18 cellular contexts compared by ENCODE assay signal in genomic region chr4:18039113-18039512, GRCh38. TPM values are rescaled to one million over a fixed set of nuclear protein-coding genes. Genes with fewer than 3 reads are reported as not detected.
A peak's percentile ranks its signal among the peaks of the same experiment; 100 is the strongest.
DNase-seq lines count a peak whose midpoint lies in the region; ATAC-seq, FAIRE-seq and TF ChIP-seq lines count a peak whose summit lies in the region.
"Had no signal": no experiment of that assay in that cellular context is flagged by ENCODE, and none has a peak within 500 bp of the region (broad histone marks: within the 10 kb centered on the region; RNA-seq: fewer than 3 reads in every experiment).

No MANE protein-coding gene starts in this region.

- no peaks in the 10 kb centered on the region for H3K9me2 ChIP-seq in GM23248 (ENCODE audit: insufficient read depth)

- H3K4me3 ChIP-seq in bronchial epithelial cell (ENCODE audit: low read depth, low read length) (no peak overlapping the region), GM23248 (no peak overlapping the region)
- H3K4me3 ChIP-seq: sigmoid colon, SJSA1 had no signal

- no peak overlapping the region for H3K4me2 ChIP-seq in GM23248 (ENCODE audit: unreplicated experiment)

- no peaks in the 10 kb centered on the region for H3F3A ChIP-seq in GM23248 (ENCODE audit: insufficient read depth)

- no peak overlapping the region for H3K9ac ChIP-seq in GM23248

- no peak for FAIRE-seq in bronchial epithelial cell (lab: Jason Lieb, UNC)
- FAIRE-seq: HTR-8/SVneo, islet of Langerhans had no signal

- in situ Hi-C loops in GM23248 (cut with MboI) = no loop called here

- peak; percentile 44 for DNase-seq in bronchial epithelial cell (ENCODE audit: low read depth)
- no peak for DNase-seq in activated CD4-positive, CD25-positive, alpha-beta regulatory T cell (lab: John Stamatoyannopoulos, UW)
- no peak for DNase-seq in Kasumi-1 (lab: John Stamatoyannopoulos, UW)
- no peak for DNase-seq in GM23248
- no peak for DNase-seq in RWPE1 (ENCODE audit: low spot score)
- DNase-seq: activated CD4-positive, alpha-beta memory T cell treated with anti-CD3 and anti-CD28 coated beads for 36 hours; amniotic stem cell; Caco-2; NCI-H1048; NCI-H2227 treated with DMSO at 0.1 percent for 48 hours; sigmoid colon had no signal

- POLR2A ChIA-PET in RWPE1 (lab: Yijun Ruan, JAX; ENCODE audit: low non-redundant PET) = no interaction called here

- H3K27ac ChIP-seq in GM23248 (no peak overlapping the region), RWPE1 (no peak overlapping the region)
- H3K27ac ChIP-seq: sigmoid colon, SJSA1 had no signal

- H3K36me3 ChIP-seq in bronchial epithelial cell (ENCODE audit: control insufficient read depth, insufficient read depth, low read length) = no peaks in the 10 kb centered on the region
- H3K36me3 ChIP-seq in GM23248 (ENCODE audit: low read depth) = no peaks in the 10 kb centered on the region
- H3K36me3 ChIP-seq: sigmoid colon, SJSA1 had no signal

- no peaks in the 10 kb centered on the region for H4K20me1 ChIP-seq in GM23248 (ENCODE audit: insufficient read depth)

- H3K4me1 ChIP-seq in GM23248 (ENCODE audit: insufficient read depth) = peaks cover under 1% of the 10 kb centered on the region; the same call in 1 of the 2 replicates
- H3K4me1 ChIP-seq: sigmoid colon, SJSA1 had no signal

- no peaks in the 10 kb centered on the region for H3K9me3 ChIP-seq in GM23248 (ENCODE audit: low read depth)
- H3K9me3 ChIP-seq: Caco-2, sigmoid colon, SJSA1 had no signal

- TF ChIP-seq CTCF in bronchial epithelial cell (IDR thresholded peaks at IDR 0.05; ENCODE audit: insufficient read depth, low read length, severe bottlenecking) (no peak), RWPE1 (conservative IDR thresholded peaks at IDR 0.05; ENCODE audit: low read depth) (no peak)

- CTCF ChIA-PET in RWPE1 (lab: Yijun Ruan, JAX) = no interaction called here

- no peak overlapping the region for H2AFZ ChIP-seq in GM23248

- no peaks in the 10 kb centered on the region for H3K79me2 ChIP-seq in GM23248 (ENCODE audit: insufficient read depth)

- 69 to 70% methylated on average over 2 of the region's 2 CpGs for WGBS in GM23248 (ENCODE audit: low coverage in 1 of 2, low lambda C conversion rate in 2 of 2, missing lambda C conversion rate in 2 of 2), 2 experiments

- H3K27me3 ChIP-seq in bronchial epithelial cell (ENCODE audit: control insufficient read depth, insufficient read depth, low read length) = no peaks in the 10 kb centered on the region
- no peaks in the 10 kb centered on the region for H3K27me3 ChIP-seq in GM23248 (replicated peaks; ENCODE audit: insufficient read depth)
- H3K27me3 ChIP-seq: sigmoid colon, SJSA1 had no signal

- ATAC-seq in GM18861 (IDR thresholded peaks at IDR 0.05; ENCODE audit: unreplicated experiment) = peak; percentile 80
- peak; percentile 62 for ATAC-seq in GM21619 (IDR thresholded peaks at IDR 0.05; ENCODE audit: unreplicated experiment)
- ATAC-seq in HG03342 (IDR thresholded peaks at IDR 0.05; ENCODE audit: unreplicated experiment) = peak; percentile 66
- ATAC-seq: stimulated activated memory B cell treated with anti-CD40 and anti-IgM and Interleukin-4, amounts not matched to agents 10 μg/mL and 1 μg/mL and 100 μg/mL, for 72 hours had no signal

RNA-seq across cellular contexts. Expression of gene LCORL, which starts 17.6 kb away (rescaled TPM):
- 6.7 and 7.4 TPM in 2 replicates for total RNA-seq in bronchial epithelial cell
- total RNA-seq in GM23248 (2014; rRNA removed; shearing (Covaris generic)) = 6.2 and 16.8 TPM in 2 replicates
- 3.9 and 5.0 TPM in 2 replicates for polyA plus RNA-seq in GM23248 (2016; fragmentation: Nextera tagmentation; extraction: Ambion mirVana)
